In the genomic region with DNA sequence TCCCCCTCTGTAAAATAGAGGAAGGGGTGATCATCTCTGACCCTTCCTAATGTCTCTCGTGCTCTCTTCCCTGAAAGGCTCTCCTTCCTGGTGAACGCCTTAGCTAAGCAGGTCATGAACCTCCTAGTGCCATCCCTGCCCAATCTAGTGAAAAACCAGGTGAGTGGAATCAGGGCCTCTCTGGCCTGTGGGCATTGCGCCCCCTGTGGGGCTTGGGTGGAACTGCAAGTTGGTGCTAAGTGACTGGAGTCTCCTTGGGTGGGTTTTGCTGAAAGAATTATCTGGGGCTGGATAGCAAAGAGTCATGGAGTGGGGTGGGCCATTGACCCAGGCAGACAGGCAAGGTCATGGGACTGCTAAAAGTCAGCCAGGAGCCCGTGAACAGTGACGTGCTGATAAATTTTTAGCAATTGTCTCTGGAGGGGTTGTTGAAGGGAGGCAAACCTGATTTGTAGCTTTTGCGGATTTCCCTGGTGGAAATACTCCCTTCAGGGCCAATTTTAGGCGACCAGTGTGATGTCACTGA, we compare ENCODE assay signal across 8 cellular contexts. TPM values are rescaled to one million over a fixed set of nuclear protein-coding genes. Genes with fewer than 3 reads are reported as not detected.
DNase-seq lines count a peak whose midpoint lies in the region; TF ChIP-seq lines count a peak whose summit lies in the region.

No MANE protein-coding gene starts in this region.

- peak; percentile 56 to 87 (median 74) for TF ChIP-seq CTCF in adrenal gland (IDR thresholded peaks at IDR 0.05)

- no peak overlapping the region for H3K4me3 ChIP-seq in adrenal gland

- peaks cover 4 to 8% of the 10 kb centered on the region in 2 donors for H3K4me1 ChIP-seq in adrenal gland (replicated peaks in 1 of 2)

- no peaks in the 10 kb centered on the region for H3K36me3 ChIP-seq in adrenal gland (replicated peaks in 1 of 2)

- intact Hi-C loops in adrenal gland (cut with DNase I): no loop called here

- no peaks in the 10 kb centered on the region for H3K27me3 ChIP-seq in adrenal gland

- no peaks in the 10 kb centered on the region for H3K9me3 ChIP-seq in adrenal gland (replicated peaks in 1 of 3)

- peak; percentile 83 for DNase-seq in COLO829 (ENCODE audit: low spot score)
- peak; percentile 85 for DNase-seq in HuH-7 (ENCODE audit: low spot score)
- peak; percentile 24 to 58 (median 40) for DNase-seq in T-helper 1 cell
- peak; percentile 24 to 67 (median 40) for DNase-seq in adrenal gland
- peak; percentile 63 for DNase-seq in inferior parietal cortex (ENCODE audit: extremely low spot score)
- DNase-seq in stimulated activated CD4-positive, alpha-beta T cell treated with anti-CD3 and anti-CD28 coated beads, Interleukin-2, amount 100 ng/mL, for 48 hours: peak; percentile 74
- no peak for DNase-seq in cortex of kidney (lab: John Stamatoyannopoulos, UW)
- no peak for DNase-seq in mesenteric fat pad (ENCODE audit: low spot score)

- no peak overlapping the region for H3K27ac ChIP-seq in adrenal gland

- 31 to 38% (median 31%) methylated on average over 6 to 7 of the region's 7 CpGs for WGBS in adrenal gland, 4 donors

- TF ChIP-seq POLR2A in adrenal gland (IDR thresholded peaks at IDR 0.05): no peak

RNA-seq across cellular contexts. Expression of a gene that starts 8.9 kb away (rescaled TPM):
- total RNA-seq in adrenal gland (under 1 TPM in 2 of 8 donors, not detected in 6; 0.23 to 0.25 TPM), mesenteric fat pad (not detected)
- under 1 TPM in 1 of 3 donors, not detected in 2; 0.07 TPM for polyA plus RNA-seq in adrenal gland

RNA-seq across cellular contexts. Expression of a gene that starts 56.1 kb away (rescaled TPM):
- total RNA-seq in adrenal gland (not detected), mesenteric fat pad (not detected)
- not detected for polyA plus RNA-seq in adrenal gland

Comparison
In these comparisons a context has a peak if more than half of its experiments do, and no peak if none do; other contexts are left out.
1. DNase-seq: peak in COLO829 (single experiment), HuH-7 (single experiment), T-helper 1 cell (5 of 5), adrenal gland (7 of 7), inferior parietal cortex (single experiment) and stimulated activated CD4-positive, alpha-beta T cell treated with anti-CD3 and anti-CD28 coated beads, Interleukin-2, amount 100 ng/mL, for 48 hours (2 of 2); none in cortex of kidney (single experiment) and mesenteric fat pad (single experiment).